ENCODE assay signal across 14 cellular contexts in genomic region chr3:45473841-45474240, GRCh38.
A peak's percentile ranks its signal among the peaks of the same experiment; 100 is the strongest.
DNase-seq lines count a peak whose midpoint lies in the region; TF ChIP-seq lines count a peak whose summit lies in the region.
"Had no signal": no experiment of that assay in that cellular context is flagged by ENCODE, and none has a peak within 500 bp of the region (broad histone marks: within the 10 kb centered on the region; RNA-seq: fewer than 3 reads in every experiment).

No MANE protein-coding gene starts in this region.

- H3K9me3 ChIP-seq in adipocyte (ENCODE audit: control insufficient read depth, low read length), result no peaks in the 10 kb centered on the region

- peaks cover 47% of the 10 kb centered on the region for H3K4me1 ChIP-seq in adipocyte (ENCODE audit: control insufficient read depth, insufficient read depth, low read length)

- peaks cover 13% of the 10 kb centered on the region for H3K36me3 ChIP-seq in adipocyte (ENCODE audit: control insufficient read depth, insufficient read depth, low read length, severe bottlenecking)

- H3K9ac ChIP-seq in adipocyte (ENCODE audit: low read length), result peak overlapping the region; percentile 53

- TF ChIP-seq CTCF in fibroblast of the aortic adventitia (IDR thresholded peaks at IDR 0.05; ENCODE audit: insufficient read depth, low read length), result no peak

- H3K27me3 ChIP-seq in adipocyte (replicated peaks; ENCODE audit: control insufficient read depth, insufficient read depth, low read length), result no peaks in the 10 kb centered on the region

- H3K4me3 ChIP-seq in adipocyte (ENCODE audit: low read length) (peak overlapping the region; percentile 12), fibroblast of the aortic adventitia (ENCODE audit: low read depth, low read length) (no peak overlapping the region)
- H3K4me3 ChIP-seq: skin epidermis had no signal

- DNase-seq in GM04503 (ENCODE audit: low read depth) (peak; percentile 50), adipocyte (ENCODE audit: low read depth) (peak; percentile 92), fibroblast of the aortic adventitia (ENCODE audit: low read depth) (peak; percentile 82), NCI-H2227 (lab: John Stamatoyannopoulos, UW; ENCODE audit: unreplicated experiment) (no peak), anterior cingulate cortex (lab: John Stamatoyannopoulos, UW) (no peak), NCI-H1436 (lab: John Stamatoyannopoulos, UW) (no peak), T-helper 9 cell (no peak)
- DNase-seq: activated gamma-delta T cell treated with Interleukin-2 at 50 U/mL for 16 hours, Kasumi-1, midbrain, NCI-H1694, NCI-H748 treated with DMSO at 0.1 percent for 48 hours, occipital lobe had no signal

Comparison
In these comparisons a context has a peak if more than half of its experiments do, and no peak if none do; other contexts are left out.
1. DNase-seq: peak in GM04503 (single experiment), adipocyte (single experiment) and fibroblast of the aortic adventitia (single experiment); none in NCI-H2227 (single experiment), anterior cingulate cortex (0 of 58), NCI-H1436 (single experiment) and T-helper 9 cell (single experiment).